Comparison of ENCODE assay signal across 9 cellular contexts in genomic region chr6:143427109-143427817, GRCh38. TPM values are rescaled to one million over a fixed set of nuclear protein-coding genes. Genes with fewer than 3 reads are reported as not detected.
DNase-seq lines count a peak whose midpoint lies in the region; ATAC-seq and TF ChIP-seq lines count a peak whose summit lies in the region.
"Had no signal": no experiment of that assay in that cellular context is flagged by ENCODE, and none has a peak within 500 bp of the region (broad histone marks: within the 10 kb centered on the region; RNA-seq: fewer than 3 reads in every experiment).

No MANE protein-coding gene starts in this region.

- H3K9me3 Mint-ChIP-seq in activated naive CD4-positive, alpha-beta T cell treated with anti-CD3 and anti-CD28 coated beads, Interleukin-2, amount 10 ng/mL, durations not matched to agents 7 days and 5 days = no peaks in the 10 kb centered on the region

- H3K27me3 ChIP-seq in HAP-1 (ENCODE audit: low read depth) (no peaks in the 10 kb centered on the region), Loucy (ENCODE audit: insufficient read depth, low read length, poor library complexity, severe bottlenecking) (no peaks in the 10 kb centered on the region), prostate gland (replicated peaks; ENCODE audit: insufficient read depth) (no peaks in the 10 kb centered on the region)

- H4K20me1 ChIP-seq in Loucy (ENCODE audit: insufficient read depth, low read length, poor library complexity, severe bottlenecking) = peaks cover 3% of the 10 kb centered on the region

- H3K9me2 ChIP-seq in Loucy (replicated peaks; ENCODE audit: low read depth, low read length) = no peaks in the 10 kb centered on the region

- H3K4me1 ChIP-seq in HAP-1 (no peaks in the 10 kb centered on the region), Loucy (ENCODE audit: insufficient read depth, low read length, poor library complexity, severe bottlenecking) (no peaks in the 10 kb centered on the region), prostate gland (replicated peaks) (no peaks in the 10 kb centered on the region)

- H3K4me3 ChIP-seq in HAP-1 = no peak overlapping the region
- no peak overlapping the region for H3K4me3 ChIP-seq in Loucy (ENCODE audit: low read length, poor library complexity, severe bottlenecking)
- no peak overlapping the region for H3K4me3 ChIP-seq in prostate gland
- H3K4me3 ChIP-seq: skin epidermis had no signal

- no peak overlapping the region for H3K4me3 Mint-ChIP-seq in activated naive CD4-positive, alpha-beta T cell treated with anti-CD3 and anti-CD28 coated beads, Interleukin-2, amount 10 ng/mL, durations not matched to agents 7 days and 5 days

- H3K36me3 Mint-ChIP-seq in activated naive CD4-positive, alpha-beta T cell treated with anti-CD3 and anti-CD28 coated beads, Interleukin-2, amount 10 ng/mL, durations not matched to agents 7 days and 5 days = peaks cover 6% of the 10 kb centered on the region

- ATAC-seq in SK-N-SH treated with all-trans-retinoic acid at 6 μM for 48 hours = peak; percentile 100
- peak; percentile 92 for ATAC-seq in Right ventricle myocardium inferior

- H3K36me3 ChIP-seq in HAP-1 (replicated peaks) = peaks cover 16% of the 10 kb centered on the region
- peaks cover 21% of the 10 kb centered on the region; the same call in 1 of the 2 replicates for H3K36me3 ChIP-seq in Loucy (ENCODE audit: insufficient read depth, low read length)
- H3K36me3 ChIP-seq in prostate gland = no peaks in the 10 kb centered on the region

- peak; percentile 64 for TF ChIP-seq CTCF in GM12801 (IDR thresholded peaks at IDR 0.05; ENCODE audit: extremely low read depth, insufficient read length)
- peak; percentile 97 for TF ChIP-seq CTCF in Loucy (conservative IDR thresholded peaks at IDR 0.05; ENCODE audit: low read length)
- TF ChIP-seq CTCF in prostate gland (IDR thresholded peaks at IDR 0.05) = peak; percentile 60 to 87 (median 76)

- no peak overlapping the region for H2AFZ ChIP-seq in Loucy (ENCODE audit: low read length)

- H3K9ac ChIP-seq in Loucy (ENCODE audit: low read depth, low read length, poor library complexity, severe bottlenecking) = no peak overlapping the region

- DNase-seq in HAP-1 (ENCODE audit: low spot score in 2 of 2) (peak; percentile 49 to 81), Right ventricle myocardium inferior (ENCODE audit: missing footprints) (peak; percentile 77), prostate gland (ENCODE audit: low spot score) (peak; percentile 58), cortex of kidney (lab: John Stamatoyannopoulos, UW) (no peak)
- peak; percentile 82 for DNase-seq in activated naive CD4-positive, alpha-beta T cell treated with anti-CD3 and anti-CD28 coated beads, Interleukin-2, amount 10 ng/mL, durations not matched to agents 7 days and 5 days

- peak overlapping the region; percentile 53 for H3K27ac Mint-ChIP-seq in activated naive CD4-positive, alpha-beta T cell treated with anti-CD3 and anti-CD28 coated beads, Interleukin-2, amount 10 ng/mL, durations not matched to agents 7 days and 5 days

- no peaks in the 10 kb centered on the region for H3K4me1 Mint-ChIP-seq in activated naive CD4-positive, alpha-beta T cell treated with anti-CD3 and anti-CD28 coated beads, Interleukin-2, amount 10 ng/mL, durations not matched to agents 7 days and 5 days

- H3K27me3 Mint-ChIP-seq in activated naive CD4-positive, alpha-beta T cell treated with anti-CD3 and anti-CD28 coated beads, Interleukin-2, amount 10 ng/mL, durations not matched to agents 7 days and 5 days = no peaks in the 10 kb centered on the region

- WGBS in prostate gland = 23% methylated on average over 4 of the region's 4 CpGs

- in situ Hi-C loops in HAP-1 (cut with MboI; ENCODE audit: low sequenced_read_pairs) = no loop called here

- no peak overlapping the region for H3K4me2 ChIP-seq in Loucy (ENCODE audit: low read depth, low read length, poor library complexity, severe bottlenecking)

- H3K9me3 ChIP-seq in HAP-1 = no peaks in the 10 kb centered on the region
- no peaks in the 10 kb centered on the region for H3K9me3 ChIP-seq in Loucy (ENCODE audit: insufficient read depth, low read depth, low read length)
- no peaks in the 10 kb centered on the region for H3K9me3 ChIP-seq in prostate gland

- no peaks in the 10 kb centered on the region for H3K79me2 ChIP-seq in Loucy (ENCODE audit: insufficient read depth, low read length)

- H3F3A ChIP-seq in Loucy (ENCODE audit: low read depth) = no peaks in the 10 kb centered on the region

- CTCF ChIA-PET in activated naive CD4-positive, alpha-beta T cell treated with anti-CD3 and anti-CD28 coated beads, Interleukin-2, amount 10 ng/mL, durations not matched to agents 7 days and 5 days (lab: Charles Lee) = interaction anchor here (0.6 to 4.1 kb wide), 25 partner anchors 10 to 956 kb away, joined by 3 to 26 read pairs (median 3); no protein-coding TSS in a partner anchor

- H3K27ac ChIP-seq in prostate gland = no peak overlapping the region
- H3K27ac ChIP-seq: skin epidermis had no signal

- intact Hi-C loops in Right ventricle myocardium inferior (cut with DNase I) (loop anchor here (2.0 to 10.0 kb wide), 4 partner anchors 402 to 950 kb away; no protein-coding TSS in a partner anchor), prostate gland (cut with DNase I) (loop anchor here (5.0 to 10.0 kb wide), 2 partner anchors 735 to 952 kb away; no protein-coding TSS in a partner anchor)

- TF ChIP-seq POLR2A in prostate gland (IDR thresholded peaks at IDR 0.05) = no peak

TF ChIP-seq in SK-N-SH treated with all-trans-retinoic acid at 6 μM for 48 hours, 23 proteins besides CTCF, POLR2A, EP300 and RAD21 (continues in another document):
- TF ChIP-seq ZC3H10 (CRISPR knock-in tag; IDR thresholded peaks at IDR 0.05) = no peak
- TF ChIP-seq RARB (CRISPR knock-in tag; IDR thresholded peaks at IDR 0.05) = no peak
- no peak for TF ChIP-seq CREB5 (CRISPR knock-in tag; IDR thresholded peaks at IDR 0.05; ENCODE audit: low read depth)
- no peak for TF ChIP-seq ESRRG (CRISPR knock-in tag; IDR thresholded peaks at IDR 0.05)
- TF ChIP-seq, protein P1, sequence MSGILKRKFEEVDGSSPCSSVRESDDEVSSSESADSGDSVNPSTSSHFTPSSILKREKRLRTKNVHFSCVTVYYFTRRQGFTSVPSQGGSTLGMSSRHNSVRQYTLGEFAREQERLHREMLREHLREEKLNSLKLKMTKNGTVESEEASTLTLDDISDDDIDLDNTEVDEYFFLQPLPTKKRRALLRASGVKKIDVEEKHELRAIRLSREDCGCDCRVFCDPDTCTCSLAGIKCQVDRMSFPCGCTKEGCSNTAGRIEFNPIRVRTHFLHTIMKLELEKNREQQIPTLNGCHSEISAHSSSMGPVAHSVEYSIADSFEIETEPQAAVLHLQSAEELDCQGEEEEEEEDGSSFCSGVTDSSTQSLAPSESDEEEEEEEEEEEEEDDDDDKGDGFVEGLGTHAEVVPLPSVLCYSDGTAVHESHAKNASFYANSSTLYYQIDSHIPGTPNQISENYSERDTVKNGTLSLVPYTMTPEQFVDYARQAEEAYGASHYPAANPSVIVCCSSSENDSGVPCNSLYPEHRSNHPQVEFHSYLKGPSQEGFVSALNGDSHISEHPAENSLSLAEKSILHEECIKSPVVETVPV (CRISPR knock-in tag; IDR thresholded peaks at IDR 0.05) = no peak
- no peak for TF ChIP-seq ARNTL (CRISPR knock-in tag; IDR thresholded peaks at IDR 0.05; ENCODE audit: borderline replicate concordance, low read depth)
- TF ChIP-seq, protein P2, sequence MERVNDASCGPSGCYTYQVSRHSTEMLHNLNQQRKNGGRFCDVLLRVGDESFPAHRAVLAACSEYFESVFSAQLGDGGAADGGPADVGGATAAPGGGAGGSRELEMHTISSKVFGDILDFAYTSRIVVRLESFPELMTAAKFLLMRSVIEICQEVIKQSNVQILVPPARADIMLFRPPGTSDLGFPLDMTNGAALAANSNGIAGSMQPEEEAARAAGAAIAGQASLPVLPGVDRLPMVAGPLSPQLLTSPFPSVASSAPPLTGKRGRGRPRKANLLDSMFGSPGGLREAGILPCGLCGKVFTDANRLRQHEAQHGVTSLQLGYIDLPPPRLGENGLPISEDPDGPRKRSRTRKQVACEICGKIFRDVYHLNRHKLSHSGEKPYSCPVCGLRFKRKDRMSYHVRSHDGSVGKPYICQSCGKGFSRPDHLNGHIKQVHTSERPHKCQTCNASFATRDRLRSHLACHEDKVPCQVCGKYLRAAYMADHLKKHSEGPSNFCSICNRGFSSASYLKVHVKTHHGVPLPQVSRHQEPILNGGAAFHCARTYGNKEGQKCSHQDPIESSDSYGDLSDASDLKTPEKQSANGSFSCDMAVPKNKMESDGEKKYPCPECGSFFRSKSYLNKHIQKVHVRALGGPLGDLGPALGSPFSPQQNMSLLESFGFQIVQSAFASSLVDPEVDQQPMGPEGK (CRISPR knock-in tag; IDR thresholded peaks at IDR 0.05; ENCODE audit: borderline replicate concordance) = no peak
- TF ChIP-seq ZFP30 (CRISPR knock-in tag; IDR thresholded peaks at IDR 0.05) = no peak
- TF ChIP-seq ZNF565 (CRISPR knock-in tag; conservative IDR thresholded peaks at IDR 0.05; ENCODE audit: low read depth) = no peak
- no peak for TF ChIP-seq ZNF70 (CRISPR knock-in tag; IDR thresholded peaks at IDR 0.05)
- no peak for TF ChIP-seq TOX (CRISPR knock-in tag; IDR thresholded peaks at IDR 0.05; ENCODE audit: borderline replicate concordance)

RNA-seq across cellular contexts. Expression of gene ADAT2, which starts 23.2 kb away (rescaled TPM):
- total RNA-seq in Right ventricle myocardium inferior (1.5 TPM), prostate gland (1 to 10 TPM; 3.2 to 4.2 TPM)

RNA-seq across cellular contexts. Expression of gene PEX3, which starts 23.3 kb away (rescaled TPM):
- total RNA-seq in Right ventricle myocardium inferior (19.9 TPM), prostate gland (10 to 100 TPM; 16.0 to 23.7 TPM)
